ENCODE assay signal across 15 cellular contexts in genomic region chr3:187978433-187979011, GRCh38.
A peak's percentile ranks its signal among the peaks of the same experiment; 100 is the strongest.
DNase-seq lines count a peak whose midpoint lies in the region; ATAC-seq and TF ChIP-seq lines count a peak whose summit lies in the region.
"Had no signal": no experiment of that assay in that cellular context is flagged by ENCODE, and none has a peak within 500 bp of the region (broad histone marks: within the 10 kb centered on the region; RNA-seq: fewer than 3 reads in every experiment).

No MANE protein-coding gene starts in this region.

- H3K36me3 ChIP-seq in CD8-positive, alpha-beta T cell (ENCODE audit: insufficient read depth, low read length): no peaks in the 10 kb centered on the region
- H3K36me3 ChIP-seq in HAP-1 (replicated peaks) (no peaks in the 10 kb centered on the region), PC-9 (ENCODE audit: low read depth) (no peaks in the 10 kb centered on the region)

- H3F3A ChIP-seq in PC-9 (ENCODE audit: insufficient read depth, low read depth): peaks cover 41% of the 10 kb centered on the region

- H3K9me3 ChIP-seq in CD8-positive, alpha-beta T cell (ENCODE audit: low read length): no peaks in the 10 kb centered on the region
- H3K9me3 ChIP-seq in HAP-1 (no peaks in the 10 kb centered on the region), PC-9 (ENCODE audit: insufficient read depth, low read depth) (peaks cover 6% of the 10 kb centered on the region)

- H3K4me1 ChIP-seq in CD8-positive, alpha-beta T cell (ENCODE audit: insufficient read depth, low read length): peaks cover 39% of the 10 kb centered on the region
- H3K4me1 ChIP-seq in HAP-1 (no peaks in the 10 kb centered on the region), PC-9 (replicated peaks; ENCODE audit: insufficient read depth) (peaks cover 53% of the 10 kb centered on the region)

- no peak overlapping the region for H3K27ac ChIP-seq in CD8-positive, alpha-beta T cell (ENCODE audit: low read depth, low read length)
- peak overlapping the region; percentile 30 for H3K27ac ChIP-seq in PC-9
- H3K27ac ChIP-seq: dorsolateral prefrontal cortex had no signal

- no peaks in the 10 kb centered on the region for H4K20me1 ChIP-seq in PC-9 (ENCODE audit: insufficient read depth)

- no peaks in the 10 kb centered on the region for H3K36me3 Mint-ChIP-seq in CD8-positive, alpha-beta T cell

- no peaks in the 10 kb centered on the region for H3K27me3 Mint-ChIP-seq in CD8-positive, alpha-beta T cell (ENCODE audit: low read depth)

- peak overlapping the region; percentile 74 for H3K27ac Mint-ChIP-seq in CD8-positive, alpha-beta T cell

- no peaks in the 10 kb centered on the region for H3K9me2 ChIP-seq in PC-9 (ENCODE audit: insufficient read depth)

- in situ Hi-C loops in HAP-1 (cut with MboI; ENCODE audit: low sequenced_read_pairs): no loop called here

- peak overlapping the region; percentile 4; the same call in 1 of the 2 replicates for H2AFZ ChIP-seq in PC-9

- peaks cover 3% of the 10 kb centered on the region for H3K9me3 Mint-ChIP-seq in CD8-positive, alpha-beta T cell

- no TSS peak for BruUV-seq in PC-9 (replicated peaks; lab: Mats Ljungman, UMichigan)

- H3K4me2 ChIP-seq in PC-9: peak overlapping the region; percentile 11

- ATAC-seq in CD8-positive, alpha-beta T cell: no peak
- ATAC-seq in HG02798 (IDR thresholded peaks at IDR 0.05; ENCODE audit: poor library complexity, unreplicated experiment) (no peak), HG03025 (IDR thresholded peaks at IDR 0.05; ENCODE audit: low FRiP score, unreplicated experiment) (no peak)

- no peak overlapping the region for H3K4me3 ChIP-seq in CD8-positive, alpha-beta T cell (ENCODE audit: low read depth, low read length)
- H3K4me3 ChIP-seq in HAP-1 (no peak overlapping the region), PC-9 (no peak overlapping the region), fibroblast of pulmonary artery (replicated peaks; ENCODE audit: low read depth, low read length) (no peak overlapping the region)
- H3K4me3 ChIP-seq: dorsolateral prefrontal cortex had no signal

- CTCF ChIA-PET in CD8-positive, alpha-beta T cell (lab: Charles Lee): interaction anchor here (0.6 kb wide), 1 partner anchor 39 kb away, joined by 3 read pairs; no protein-coding TSS in a partner anchor
- CTCF ChIA-PET in PC-9 (lab: Charles Lee): no interaction called here

- intact Hi-C loops in CD8-positive, alpha-beta T cell (cut with DNase I, micrococcal nuclease): loop anchor here (2.0 to 10.0 kb wide), 5 partner anchors 16 to 1166 kb away; partner anchors contain the start of genes BCL6 (in 1 of the 2) and LPP (in 1 of the 2)
- intact Hi-C loops in PC-9 (cut with micrococcal nuclease; ENCODE audit: unreplicated experiment): loop anchor here (10.0 kb wide), 1 partner anchor 296 kb away; no protein-coding TSS in a partner anchor

- DNase-seq in CD8-positive, alpha-beta T cell: no peak
- DNase-seq in HAP-1 (ENCODE audit: low spot score in 2 of 2) (peak; percentile 21 to 30), PC-9 (peak in 1 of 2 experiments; percentile 86), fibroblast of pulmonary artery (ENCODE audit: low read depth) (peak; percentile 30), NCI-H524 (lab: John Stamatoyannopoulos, UW) (no peak)
- DNase-seq in stimulated activated naive CD4-positive, alpha-beta T cell (lab: John Stamatoyannopoulos, UW): no peak
- DNase-seq: activated CD4-positive, CD25-positive, alpha-beta regulatory T cell; activated T-cell treated with anti-CD3 and anti-CD28 coated beads, Interleukin-2, amount 50 U/mL, for 48 hours; aorta; dorsolateral prefrontal cortex; KBM-7; NCI-H2029; nucleus accumbens had no signal

- H3K79me2 ChIP-seq in PC-9 (ENCODE audit: low read depth): no peaks in the 10 kb centered on the region

- no peak for TF ChIP-seq CTCF in CD8-positive, alpha-beta T cell (IDR thresholded peaks at IDR 0.05)
- TF ChIP-seq CTCF in PC-9 (conservative IDR thresholded peaks at IDR 0.05): no peak
- no peak for TF ChIP-seq CTCF in fibroblast of pulmonary artery (IDR thresholded peaks at IDR 0.05; ENCODE audit: low read length, missing control alignments)

- no peaks in the 10 kb centered on the region for H3K27me3 ChIP-seq in CD8-positive, alpha-beta T cell (ENCODE audit: insufficient read depth, low read length)
- H3K27me3 ChIP-seq in HAP-1 (ENCODE audit: low read depth) (no peaks in the 10 kb centered on the region), PC-9 (ENCODE audit: insufficient read depth, low read depth) (no peaks in the 10 kb centered on the region)
- H3K27me3 ChIP-seq: dorsolateral prefrontal cortex had no signal

- H3K4me1 Mint-ChIP-seq in CD8-positive, alpha-beta T cell (ENCODE audit: low read depth): peaks cover 55% of the 10 kb centered on the region

- POLR2A ChIA-PET in CD8-positive, alpha-beta T cell (lab: Charles Lee): no interaction called here
- POLR2A ChIA-PET in PC-9 (lab: Charles Lee; ENCODE audit: unreplicated experiment): no interaction called here

- no peak overlapping the region for H3K4me3 Mint-ChIP-seq in CD8-positive, alpha-beta T cell

Comparison
In these comparisons a context has a peak if more than half of its experiments do, and no peak if none do; other contexts are left out.
1. DNase-seq: peak in HAP-1 (2 of 2) and fibroblast of pulmonary artery (single experiment); none in CD8-positive, alpha-beta T cell (0 of 7), stimulated activated naive CD4-positive, alpha-beta T cell (0 of 6) and NCI-H524 (0 of 2).